Comparison of ENCODE assay signal across 23 cellular contexts in genomic region chr16:819336-819735, GRCh38. TPM values are rescaled to one million over a fixed set of nuclear protein-coding genes. Genes with fewer than 3 reads are reported as not detected.
DNase-seq lines count a peak whose midpoint lies in the region; ATAC-seq and TF ChIP-seq lines count a peak whose summit lies in the region.
"Had no signal": no experiment of that assay in that cellular context is flagged by ENCODE, and none has a peak within 500 bp of the region (broad histone marks: within the 10 kb centered on the region; RNA-seq: fewer than 3 reads in every experiment).

No MANE protein-coding gene starts in this region.

- H3K9me2 ChIP-seq in Loucy (replicated peaks; ENCODE audit: low read depth, low read length): no peaks in the 10 kb centered on the region

- peaks cover 11% of the 10 kb centered on the region for H3K4me1 ChIP-seq in Loucy (ENCODE audit: insufficient read depth, low read length, poor library complexity, severe bottlenecking)
- H3K4me1 ChIP-seq in mucosa of descending colon (ENCODE audit: low read depth): no peaks in the 10 kb centered on the region
- H3K4me1 ChIP-seq: ascending aorta, psoas muscle, transverse colon had no signal

- no peaks in the 10 kb centered on the region for H3K4me1 Mint-ChIP-seq in activated T-helper 17 cell treated with anti-CD3 and anti-CD28 coated beads, Interleukin-2, amount 50 U/mL, for 72 hours

- peak; percentile 42 for DNase-seq in activated naive CD4-positive, alpha-beta T cell treated with Interleukin-2 at 50 U/mL for 16 hours
- DNase-seq in activated naive CD4-positive, alpha-beta T cell treated with anti-CD3 and anti-CD28 coated beads, Interleukin-2, amount 50 U/mL, for 16 hours: no peak
- peak; percentile 49 for DNase-seq in stimulated activated CD8-positive, alpha-beta memory T cell treated with anti-CD3 and anti-CD28 coated beads, Interleukin-4, amount 100 ng/mL, for 48 hours
- DNase-seq in ecto neural progenitor cell (ENCODE audit: low spot score) (no peak), mucosa of descending colon (no peak)
- DNase-seq: ACHN; activated CD4-positive, CD25-positive, alpha-beta regulatory T cell treated with anti-CD3 and anti-CD28 coated beads, Interleukin-2, amount 50 U/mL, for 72 hours; activated gamma-delta T cell; hippocampal formation; NCI-H1436; NCI-H69; psoas muscle; SHP77; transverse colon had no signal

- no peak overlapping the region for H3K27ac Mint-ChIP-seq in activated T-helper 17 cell treated with anti-CD3 and anti-CD28 coated beads, Interleukin-2, amount 50 U/mL, for 72 hours
- H3K27ac Mint-ChIP-seq: stimulated activated memory B cell treated with anti-CD40 and anti-IgM and Interleukin-4, amounts not matched to agents 10 μg/mL and 1 μg/mL and 100 μg/mL, for 72 hours had no signal

- no peaks in the 10 kb centered on the region for H3K27me3 ChIP-seq in Loucy (ENCODE audit: insufficient read depth, low read length, poor library complexity, severe bottlenecking)

- no peaks in the 10 kb centered on the region for H3K79me2 ChIP-seq in Loucy (ENCODE audit: insufficient read depth, low read length)

- peak overlapping the region; percentile 65 for H3K4me3 ChIP-seq in Loucy (ENCODE audit: low read length, poor library complexity, severe bottlenecking)
- H3K4me3 ChIP-seq in mucosa of descending colon: no peak overlapping the region
- H3K4me3 ChIP-seq: ascending aorta, psoas muscle, smooth muscle cell, transverse colon had no signal

- H3K9ac ChIP-seq in Loucy (ENCODE audit: low read depth, low read length, poor library complexity, severe bottlenecking): peak overlapping the region; percentile 55

- no peaks in the 10 kb centered on the region for H3K36me3 ChIP-seq in Loucy (ENCODE audit: insufficient read depth, low read length)
- no peaks in the 10 kb centered on the region for H3K36me3 ChIP-seq in mucosa of descending colon (ENCODE audit: low read depth)
- H3K36me3 ChIP-seq: ascending aorta, transverse colon had no signal

- no peaks in the 10 kb centered on the region for H3F3A ChIP-seq in Loucy (ENCODE audit: low read depth)

- H3K9me3 ChIP-seq in Loucy (ENCODE audit: insufficient read depth, low read depth, low read length) (no peaks in the 10 kb centered on the region), mucosa of descending colon (no peaks in the 10 kb centered on the region)
- H3K9me3 ChIP-seq: ascending aorta, psoas muscle, transverse colon had no signal

- no peaks in the 10 kb centered on the region for H3K9me3 Mint-ChIP-seq in activated T-helper 17 cell treated with anti-CD3 and anti-CD28 coated beads, Interleukin-2, amount 50 U/mL, for 72 hours
- H3K9me3 Mint-ChIP-seq: stimulated activated memory B cell treated with anti-CD40 and anti-IgM and Interleukin-4, amounts not matched to agents 10 μg/mL and 1 μg/mL and 100 μg/mL, for 72 hours had no signal

- intact Hi-C loops in mucosa of descending colon (cut with DNase I, micrococcal nuclease): loop anchor here in 1 of 2 donors (10.0 kb wide), 1 partner anchor 235 kb away; no protein-coding TSS in a partner anchor

- peaks cover 3% of the 10 kb centered on the region for H3K27me3 Mint-ChIP-seq in activated T-helper 17 cell treated with anti-CD3 and anti-CD28 coated beads, Interleukin-2, amount 50 U/mL, for 72 hours

- TF ChIP-seq CTCF in Loucy (conservative IDR thresholded peaks at IDR 0.05; ENCODE audit: low read length) (no peak), mucosa of descending colon (IDR thresholded peaks at IDR 0.05) (no peak)

- H2AFZ ChIP-seq in Loucy (ENCODE audit: low read length): 0 out of 2 replicates have a peak overlapping the region, but pooled peaks have one; percentile 36

- ATAC-seq in activated T-helper 17 cell treated with anti-CD3 and anti-CD28 coated beads, Interleukin-2, amount 50 U/mL, for 72 hours (replicated peaks): peak; percentile 61
- ATAC-seq in mucosa of descending colon: no peak
- ATAC-seq in GM21360 (IDR thresholded peaks at IDR 0.05; ENCODE audit: unreplicated experiment): no peak
- ATAC-seq: psoas muscle; stimulated activated memory B cell treated with anti-CD40 and anti-IgM and Interleukin-4, amounts not matched to agents 10 μg/mL and 1 μg/mL and 100 μg/mL, for 72 hours had no signal

- H3K4me2 ChIP-seq in Loucy (ENCODE audit: low read depth, low read length, poor library complexity, severe bottlenecking): peak overlapping the region; percentile 79
- H3K4me2 ChIP-seq: smooth muscle cell had no signal

- H4K20me1 ChIP-seq in Loucy (ENCODE audit: insufficient read depth, low read length, poor library complexity, severe bottlenecking): no peaks in the 10 kb centered on the region

- H3K36me3 Mint-ChIP-seq in activated T-helper 17 cell treated with anti-CD3 and anti-CD28 coated beads, Interleukin-2, amount 50 U/mL, for 72 hours (ENCODE audit: low read depth): no peaks in the 10 kb centered on the region
- H3K36me3 Mint-ChIP-seq: stimulated activated memory B cell treated with anti-CD40 and anti-IgM and Interleukin-4, amounts not matched to agents 10 μg/mL and 1 μg/mL and 100 μg/mL, for 72 hours had no signal

- H3K4me3 Mint-ChIP-seq in activated T-helper 17 cell treated with anti-CD3 and anti-CD28 coated beads, Interleukin-2, amount 50 U/mL, for 72 hours: peak overlapping the region; percentile 22
- H3K4me3 Mint-ChIP-seq: stimulated activated memory B cell treated with anti-CD40 and anti-IgM and Interleukin-4, amounts not matched to agents 10 μg/mL and 1 μg/mL and 100 μg/mL, for 72 hours had no signal

RNA-seq across cellular contexts. Expression of gene GNG13, which starts 18.8 kb away (rescaled TPM):
- total RNA-seq in activated T-helper 17 cell treated with anti-CD3 and anti-CD28 coated beads, Interleukin-2, amount 50 U/mL, for 72 hours: not detected
- total RNA-seq in mucosa of descending colon: 1 to 10 TPM in 1 of 3 donors, under 1 TPM in 1, not detected in 1; 0.31 to 1.0 TPM
- total RNA-seq: ascending aorta, cerebellum, Daoy, kidney epithelial cell, psoas muscle, smooth muscle cell had no signal

RNA-seq across cellular contexts. Expression of gene CHTF18, which starts 30.9 kb away (rescaled TPM):
- total RNA-seq in activated T-helper 17 cell treated with anti-CD3 and anti-CD28 coated beads, Interleukin-2, amount 50 U/mL, for 72 hours: 10 to 100 TPM; 65.4 to 87.1 TPM
- total RNA-seq in mucosa of descending colon: 10 to 100 TPM; 11.9 to 32.4 (median 12.3) TPM

RNA-seq across cellular contexts. Expression of gene RPUSD1, which starts 31.2 kb away (rescaled TPM):
- total RNA-seq in activated T-helper 17 cell treated with anti-CD3 and anti-CD28 coated beads, Interleukin-2, amount 50 U/mL, for 72 hours: 10 to 100 TPM; 13.2 to 40.6 TPM
- total RNA-seq in mucosa of descending colon: 10 to 100 TPM; 19.8 to 20.0 (median 19.8) TPM

RNA-seq across cellular contexts. Expression of gene MSLN, which starts 58.8 kb away (rescaled TPM):
- not detected for total RNA-seq in activated T-helper 17 cell treated with anti-CD3 and anti-CD28 coated beads, Interleukin-2, amount 50 U/mL, for 72 hours
- 1 to 10 TPM; 3.4 to 7.0 (median 4.7) TPM for total RNA-seq in mucosa of descending colon
- total RNA-seq: cerebellum, Daoy had no signal

Comparison
In these comparisons a context has a peak if more than half of its experiments do, and no peak if none do; other contexts are left out.
1. DNase-seq: peak in activated naive CD4-positive, alpha-beta T cell treated with Interleukin-2 at 50 U/mL for 16 hours (single experiment) and stimulated activated CD8-positive, alpha-beta memory T cell treated with anti-CD3 and anti-CD28 coated beads, Interleukin-4, amount 100 ng/mL, for 48 hours (single experiment); none in activated naive CD4-positive, alpha-beta T cell treated with anti-CD3 and anti-CD28 coated beads, Interleukin-2, amount 50 U/mL, for 16 hours (single experiment), ecto neural progenitor cell (single experiment) and mucosa of descending colon (0 of 3).